In genomic region chr10:91591792-91592165, GRCh38 we compare ENCODE assay signal across 1 cellular context.
TF ChIP-seq lines count a peak whose summit lies in the region.

No MANE protein-coding gene starts in this region.

TF ChIP-seq in SK-N-SH, 30 proteins besides CTCF, POLR2A, EP300 and RAD21 (continued from another document):
- TF ChIP-seq USF1 (IDR thresholded peaks at IDR 0.05; ENCODE audit: borderline replicate concordance, low read depth) (no peak), TCF12 (IDR thresholded peaks at IDR 0.05) (no peak), SIN3A (IDR thresholded peaks at IDR 0.05; ENCODE audit: borderline replicate concordance, low read depth, low read length) (no peak), MEF2A (IDR thresholded peaks at IDR 0.05; ENCODE audit: borderline replicate concordance, low read depth) (no peak), GATA2 (CRISPR knock-in tag; IDR thresholded peaks at IDR 0.05) (no peak), MAX (IDR thresholded peaks at IDR 0.05; ENCODE audit: low read depth) (no peak), TAF1 (IDR thresholded peaks at IDR 0.05; ENCODE audit: borderline replicate concordance, low read depth, low read length) (no peak), NRF1 (IDR thresholded peaks at IDR 0.05; ENCODE audit: low read depth, low read length) (no peak), FOXJ3 (CRISPR knock-in tag; IDR thresholded peaks at IDR 0.05) (no peak)
